Comparison of ENCODE assay signal across 1 cellular context in genomic region chr6:30617565-30618269, GRCh38.
TF ChIP-seq lines count a peak whose summit lies in the region.

TSS of gene MRPS18B (plus strand) at chr6:30617840. CDS start at chr6:30617866, 26 bp downstream.

TF ChIP-seq in HepG2, 621 proteins besides CTCF, POLR2A, EP300 and RAD21 (continued from another document and continues in another):
- TF ChIP-seq HNF1A (IDR thresholded peaks at IDR 0.05; ENCODE audit: low read depth) (no peak), HNF1A (CRISPR knock-in tag; IDR thresholded peaks at IDR 0.05; ENCODE audit: borderline replicate concordance) (no peak), ZSCAN22 (CRISPR knock-in tag; IDR thresholded peaks at IDR 0.05) (no peak), GFI1 (CRISPR knock-in tag; IDR thresholded peaks at IDR 0.05; ENCODE audit: borderline replicate concordance) (no peak), MBNL3 (CRISPR knock-in tag; conservative IDR thresholded peaks at IDR 0.05) (no peak), ZNF407 (CRISPR knock-in tag; IDR thresholded peaks at IDR 0.05; ENCODE audit: not compliant biosample characterization) (peak; percentile 23), LCORL (IDR thresholded peaks at IDR 0.05) (no peak), LCORL (CRISPR knock-in tag; IDR thresholded peaks at IDR 0.05) (no peak), PHF20 (CRISPR knock-in tag; IDR thresholded peaks at IDR 0.05) (peak; percentile 83), ATRX (CRISPR knock-in tag; IDR thresholded peaks at IDR 0.05; ENCODE audit: borderline replicate concordance) (no peak), MBD4 (IDR thresholded peaks at IDR 0.05; ENCODE audit: borderline replicate concordance, low read length) (no peak), ZFAT (CRISPR knock-in tag; conservative IDR thresholded peaks at IDR 0.05) (no peak), CENPT (CRISPR knock-in tag; IDR thresholded peaks at IDR 0.05; ENCODE audit: low read depth) (no peak), ZBTB3 (CRISPR knock-in tag; IDR thresholded peaks at IDR 0.05; ENCODE audit: borderline replicate concordance, low read depth) (no peak), MAFG (CRISPR knock-in tag; IDR thresholded peaks at IDR 0.05) (no peak), ZNF564 (CRISPR knock-in tag; IDR thresholded peaks at IDR 0.05) (no peak), TARDBP (CRISPR knock-in tag; IDR thresholded peaks at IDR 0.05) (0 out of 2 replicates have a peak, but pooled peaks have one; percentile 49), ETV6 (CRISPR knock-in tag; conservative IDR thresholded peaks at IDR 0.05) (no peak; the same call in 1 of the 2 replicates), DNMT1 (CRISPR knock-in tag; IDR thresholded peaks at IDR 0.05) (no peak), TERF1 (CRISPR knock-in tag; IDR thresholded peaks at IDR 0.05) (no peak), FLYWCH1 (CRISPR knock-in tag; IDR thresholded peaks at IDR 0.05) (0 out of 2 replicates have a peak, but pooled peaks have one; percentile 66), ZNF136 (CRISPR knock-in tag; IDR thresholded peaks at IDR 0.05; ENCODE audit: low read depth) (peak; percentile 69; the same call in 1 of the 2 replicates), AKNA (CRISPR knock-in tag; IDR thresholded peaks at IDR 0.05; ENCODE audit: borderline replicate concordance) (no peak), ZNF746 (CRISPR knock-in tag; IDR thresholded peaks at IDR 0.05) (peak; percentile 56; the same call in 1 of the 2 replicates), ZNF776 (CRISPR knock-in tag; IDR thresholded peaks at IDR 0.05) (no peak; the same call in 1 of the 2 replicates), ZNF672 (CRISPR knock-in tag; IDR thresholded peaks at IDR 0.05) (no peak), NFE2 (CRISPR knock-in tag; IDR thresholded peaks at IDR 0.05) (no peak), ZNF512 (CRISPR knock-in tag; IDR thresholded peaks at IDR 0.05) (no peak), TAF15 (IDR thresholded peaks at IDR 0.05; ENCODE audit: low read depth, low read length, poor library complexity, severe bottlenecking) (no peak), THAP7 (CRISPR knock-in tag; IDR thresholded peaks at IDR 0.05) (peak; percentile 93; the same call in 1 of the 2 replicates), CREB1 (IDR thresholded peaks at IDR 0.05) (peak; percentile 70), CREB1 (CRISPR knock-in tag; IDR thresholded peaks at IDR 0.05) (peak; percentile 86), HNF1B (CRISPR knock-in tag; IDR thresholded peaks at IDR 0.05) (peak; percentile 72)
